ENCODE assay signal across 12 cellular contexts in the genomic region with DNA sequence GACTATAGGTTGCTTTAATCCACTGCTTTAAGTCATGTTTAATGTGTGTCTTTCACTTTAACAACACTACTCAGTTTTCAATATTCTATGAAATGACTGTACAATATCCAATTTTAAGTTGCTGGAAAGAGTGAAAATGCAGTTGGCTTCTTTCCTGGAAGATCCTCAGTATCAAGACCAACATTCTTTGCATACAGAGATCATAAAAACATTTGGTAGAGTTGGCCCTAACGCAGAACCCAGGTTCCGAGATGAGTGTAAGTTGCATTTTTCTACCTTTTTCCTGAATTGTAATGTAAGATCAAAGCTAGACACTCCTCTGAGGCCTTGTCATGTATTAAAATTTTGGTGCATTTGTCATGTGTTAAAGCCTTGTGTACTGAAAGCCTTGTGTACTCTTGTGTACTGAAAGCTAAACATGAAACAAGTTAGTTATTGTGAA. TPM values are rescaled to one million over a fixed set of nuclear protein-coding genes. Genes with fewer than 3 reads are reported as not detected.
DNase-seq lines count a peak whose midpoint lies in the region; ATAC-seq and TF ChIP-seq lines count a peak whose summit lies in the region.
"Had no signal": no experiment of that assay in that cellular context is flagged by ENCODE, and none has a peak within 500 bp of the region (broad histone marks: within the 10 kb centered on the region; RNA-seq: fewer than 3 reads in every experiment).

No MANE protein-coding gene starts in this region.

- TF ChIP-seq CTCF in RWPE2 (IDR thresholded peaks at IDR 0.05; ENCODE audit: poor library complexity, severe bottlenecking) (no peak), fibroblast of lung (conservative IDR thresholded peaks at IDR 0.05 in 1 of 2, IDR thresholded peaks at IDR 0.05 in 1 of 2; ENCODE audit: low read depth in 1 of 2, low read length in 2 of 2) (no peak), GM23338 (conservative IDR thresholded peaks at IDR 0.05; ENCODE audit: low read depth in 2 of 2) (no peak), gastrocnemius medialis (IDR thresholded peaks at IDR 0.05 in 4 of 5, conservative IDR thresholded peaks at IDR 0.05 in 1 of 5) (no peak)

- H3K9me3 Mint-ChIP-seq in activated T-cell treated with anti-CD3 and anti-CD28 coated beads, Interleukin-2, amount 50 U/mL, for 72 hours = no peaks in the 10 kb centered on the region
- no peaks in the 10 kb centered on the region for H3K9me3 Mint-ChIP-seq in stimulated activated effector memory CD8-positive, alpha-beta T cell treated with anti-CD3 and anti-CD28 coated beads, Interleukin-12 subunit alpha, Interleukin-12 subunit beta, amount 100 ng/mL, for 72 hours
- H3K9me3 Mint-ChIP-seq in GM23338 = no peaks in the 10 kb centered on the region

- H3K27me3 ChIP-seq in RWPE2 (ENCODE audit: insufficient read depth, poor library complexity, severe bottlenecking) (no peaks in the 10 kb centered on the region), fibroblast of lung (ENCODE audit: control insufficient read depth, insufficient read depth, low read length) (no peaks in the 10 kb centered on the region), GM23338 (ENCODE audit: insufficient read depth) (no peaks in the 10 kb centered on the region), gastrocnemius medialis (no peaks in the 10 kb centered on the region)
- H3K27me3 ChIP-seq: BE2C, gastroesophageal sphincter had no signal

- peaks cover 22% of the 10 kb centered on the region for H3K36me3 ChIP-seq in RWPE2 (ENCODE audit: low read depth)
- peaks cover 1% of the 10 kb centered on the region for H3K36me3 ChIP-seq in fibroblast of lung (ENCODE audit: control insufficient read depth, insufficient read depth, low read length)
- H3K36me3 ChIP-seq in GM23338 (ENCODE audit: insufficient read depth) = no peaks in the 10 kb centered on the region
- no peaks in the 10 kb centered on the region for H3K36me3 ChIP-seq in gastrocnemius medialis
- H3K36me3 ChIP-seq: BE2C had no signal

- H3K4me2 ChIP-seq in fibroblast of lung (ENCODE audit: extremely low read depth, insufficient read depth, low read length) (peak overlapping the region; percentile 86), GM23338 (no peak overlapping the region)

- H3K4me1 ChIP-seq in RWPE2 (ENCODE audit: insufficient read depth, poor library complexity, severe bottlenecking) (peaks cover 25% of the 10 kb centered on the region), fibroblast of lung (ENCODE audit: control insufficient read depth, extremely low read depth, insufficient read depth, low read length) (peaks cover 11% of the 10 kb centered on the region), GM23338 (ENCODE audit: insufficient read depth) (no peaks in the 10 kb centered on the region), gastrocnemius medialis (peaks cover 5 to 11% of the 10 kb centered on the region in 2 donors)
- H3K4me1 ChIP-seq: BE2C had no signal

- no peaks in the 10 kb centered on the region for H3K9me3 ChIP-seq in RWPE2 (ENCODE audit: severe bottlenecking)
- no peaks in the 10 kb centered on the region for H3K9me3 ChIP-seq in fibroblast of lung (ENCODE audit: control insufficient read depth, insufficient read depth, low read depth, low read length)
- no peaks in the 10 kb centered on the region for H3K9me3 ChIP-seq in gastrocnemius medialis
- H3K9me3 ChIP-seq: BE2C, gastroesophageal sphincter had no signal

- in situ Hi-C loops in gastrocnemius medialis (cut with MboI; ENCODE audit: low sequenced_read_pairs in 4 of 4) = loop anchor here in 1 of 4 donors (25.0 kb wide), 1 partner anchor 280 kb away; no protein-coding TSS in a partner anchor

- H4K20me1 ChIP-seq in fibroblast of lung (ENCODE audit: control insufficient read depth, extremely low read depth, insufficient read depth, low read length) = no peaks in the 10 kb centered on the region
- H4K20me1 ChIP-seq in GM23338 (replicated peaks; ENCODE audit: insufficient read depth) = no peaks in the 10 kb centered on the region

- H3K4me3 ChIP-seq in RWPE2 (ENCODE audit: severe bottlenecking) (no peak overlapping the region), fibroblast of lung (replicated peaks in 1 of 4; ENCODE audit: control extremely low read depth in 1 of 4, insufficient read depth in 1 of 4, low read depth in 3 of 4, low read length in 4 of 4) (peak overlapping the region in 3 of 4 experiments; percentile 8 to 24 (median 15)), GM23338 (no peak overlapping the region), gastrocnemius medialis (no peak overlapping the region)
- H3K4me3 ChIP-seq: gastroesophageal sphincter had no signal

- intact Hi-C loops in gastrocnemius medialis (cut with DNase I; ENCODE audit: low total_unique reads) = no loop called here

- no peak for DNase-seq in activated T-cell treated with anti-CD3 and anti-CD28 coated beads, Interleukin-2, amount 50 U/mL, for 72 hours
- DNase-seq in activated T-cell treated with anti-CD3 and anti-CD28 coated beads for 4 hours (no peak), RWPE2 (ENCODE audit: low spot score) (no peak), fibroblast of lung (ENCODE audit: low read depth in 2 of 2) (peak; percentile 67 to 91), GM23338 (ENCODE audit: low spot score) (no peak), gastrocnemius medialis (no peak)
- no peak for DNase-seq in stimulated activated effector memory CD8-positive, alpha-beta T cell treated with anti-CD3 and anti-CD28 coated beads, Interleukin-12 subunit alpha, Interleukin-12 subunit beta, amount 100 ng/mL, for 72 hours (ENCODE audit: low spot score in 2 of 2)
- no peak for DNase-seq in effector CD4-positive, alpha-beta T cell
- DNase-seq: activated CD4-positive, alpha-beta T cell treated with anti-CD3 and anti-CD28 coated beads, Interleukin-2, amount 50 U/mL, for 1 hour; BE2C; left ventricle myocardium superior had no signal

- H3K27ac ChIP-seq in RWPE2 (ENCODE audit: poor library complexity, severe bottlenecking) (peak overlapping the region; percentile 85), fibroblast of lung (ENCODE audit: insufficient read depth, low read length) (peak overlapping the region; percentile 23), GM23338 (ENCODE audit: low read depth) (no peak overlapping the region), gastrocnemius medialis (no peak overlapping the region)
- H3K27ac ChIP-seq: gastroesophageal sphincter had no signal

- H3K9me2 ChIP-seq in GM23338 (ENCODE audit: insufficient read depth) = no peaks in the 10 kb centered on the region

- H3K27ac Mint-ChIP-seq in activated T-cell treated with anti-CD3 and anti-CD28 coated beads, Interleukin-2, amount 50 U/mL, for 72 hours = no peak overlapping the region
- H3K27ac Mint-ChIP-seq in stimulated activated effector memory CD8-positive, alpha-beta T cell treated with anti-CD3 and anti-CD28 coated beads, Interleukin-12 subunit alpha, Interleukin-12 subunit beta, amount 100 ng/mL, for 72 hours = no peak overlapping the region
- no peak overlapping the region for H3K27ac Mint-ChIP-seq in GM23338

- H3K4me3 Mint-ChIP-seq in activated T-cell treated with anti-CD3 and anti-CD28 coated beads, Interleukin-2, amount 50 U/mL, for 72 hours = peak overlapping the region in 1 of 2 donors; percentile 8
- H3K4me3 Mint-ChIP-seq in stimulated activated effector memory CD8-positive, alpha-beta T cell treated with anti-CD3 and anti-CD28 coated beads, Interleukin-12 subunit alpha, Interleukin-12 subunit beta, amount 100 ng/mL, for 72 hours = no peak overlapping the region
- no peak overlapping the region for H3K4me3 Mint-ChIP-seq in GM23338

- no peaks in the 10 kb centered on the region for H3K27me3 Mint-ChIP-seq in activated T-cell treated with anti-CD3 and anti-CD28 coated beads, Interleukin-2, amount 50 U/mL, for 72 hours (ENCODE audit: low read depth)
- H3K27me3 Mint-ChIP-seq in GM23338 (ENCODE audit: insufficient read depth, low read depth, poor library complexity) = no peaks in the 10 kb centered on the region

- no peak overlapping the region for H2AFZ ChIP-seq in fibroblast of lung (ENCODE audit: low read length)
- no peak overlapping the region for H2AFZ ChIP-seq in GM23338

- H3K9ac ChIP-seq in fibroblast of lung (ENCODE audit: insufficient read depth, low read length) = no peak overlapping the region

- H3F3A ChIP-seq in GM23338 (replicated peaks; ENCODE audit: low read depth) = no peaks in the 10 kb centered on the region

- H3K79me2 ChIP-seq in fibroblast of lung (ENCODE audit: control insufficient read depth, insufficient read depth, low read length) (no peaks in the 10 kb centered on the region), GM23338 (replicated peaks; ENCODE audit: insufficient read depth) (no peaks in the 10 kb centered on the region)

- peaks cover 32% of the 10 kb centered on the region for H3K4me1 Mint-ChIP-seq in activated T-cell treated with anti-CD3 and anti-CD28 coated beads, Interleukin-2, amount 50 U/mL, for 72 hours (ENCODE audit: low read depth)
- H3K4me1 Mint-ChIP-seq in stimulated activated effector memory CD8-positive, alpha-beta T cell treated with anti-CD3 and anti-CD28 coated beads, Interleukin-12 subunit alpha, Interleukin-12 subunit beta, amount 100 ng/mL, for 72 hours = peaks cover 26% of the 10 kb centered on the region
- H3K4me1 Mint-ChIP-seq in GM23338 = peaks cover 5% of the 10 kb centered on the region; the same call in 2 of the 3 replicates

- peak; percentile 46 to 53 for ATAC-seq in activated T-cell treated with anti-CD3 and anti-CD28 coated beads, Interleukin-2, amount 50 U/mL, for 72 hours (replicated peaks in 1 of 2)
- ATAC-seq in RWPE2 (ENCODE audit: low read depth) (peak; percentile 55), GM23338 (no peak), gastrocnemius medialis (no peak)
- ATAC-seq in stimulated activated effector memory CD8-positive, alpha-beta T cell treated with anti-CD3 and anti-CD28 coated beads, Interleukin-12 subunit alpha, Interleukin-12 subunit beta, amount 100 ng/mL, for 72 hours = peak; percentile 67
- ATAC-seq: gastroesophageal sphincter, left ventricle myocardium superior had no signal

- peaks cover 1 to 7% of the 10 kb centered on the region in 2 donors for H3K36me3 Mint-ChIP-seq in activated T-cell treated with anti-CD3 and anti-CD28 coated beads, Interleukin-2, amount 50 U/mL, for 72 hours (ENCODE audit: insufficient read depth in 2 of 2)
- peaks cover 80% of the 10 kb centered on the region for H3K36me3 Mint-ChIP-seq in stimulated activated effector memory CD8-positive, alpha-beta T cell treated with anti-CD3 and anti-CD28 coated beads, Interleukin-12 subunit alpha, Interleukin-12 subunit beta, amount 100 ng/mL, for 72 hours
- peaks cover 20% of the 10 kb centered on the region; the same call in 2 of the 3 replicates for H3K36me3 Mint-ChIP-seq in GM23338 (ENCODE audit: low read depth)

- no peak for TF ChIP-seq POLR2A in gastrocnemius medialis (IDR thresholded peaks at IDR 0.05)

RNA-seq across cellular contexts. Expression of a gene that starts 42.9 kb away (rescaled TPM):
- total RNA-seq in activated T-cell treated with anti-CD3 and anti-CD28 coated beads, Interleukin-2, amount 50 U/mL, for 72 hours = 10 to 100 TPM in 1 of 2 donors, 1 to 10 TPM in 1; 5.4 to 13.7 TPM
- total RNA-seq in fibroblast of lung = 0.26 and 0.66 TPM in 2 replicates
- polyA plus RNA-seq in fibroblast of lung = 0.11 and 0.45 TPM in 2 replicates
- 0.20 and 0.40 TPM in 2 replicates for polyA plus RNA-seq in fibroblast of lung (2012)
- polyA minus RNA-seq in fibroblast of lung (ENCODE audit: low replicate concordance) = 2.9 TPM in 1 of 2 replicates, not detected in the other
- 7.3 and 25.4 TPM in 2 replicates for total RNA-seq in GM23338 (2014; rRNA removed; shearing (Covaris generic))
- 3.8 and 5.6 TPM in 2 replicates for polyA plus RNA-seq in GM23338 (2016; fragmentation: Nextera tagmentation; extraction: Ambion mirVana)
- 1 to 10 TPM in 3 of 4 donors, not detected in 1; 1.4 to 3.2 (median 1.8) TPM for total RNA-seq in gastrocnemius medialis

Comparison
In these comparisons a context has a peak if more than half of its experiments do, and no peak if none do; other contexts are left out.
1. ATAC-seq: peak in activated T-cell treated with anti-CD3 and anti-CD28 coated beads, Interleukin-2, amount 50 U/mL, for 72 hours (2 of 2), RWPE2 (single experiment) and stimulated activated effector memory CD8-positive, alpha-beta T cell treated with anti-CD3 and anti-CD28 coated beads, Interleukin-12 subunit alpha, Interleukin-12 subunit beta, amount 100 ng/mL, for 72 hours (single experiment); none in GM23338 (single experiment) and gastrocnemius medialis (0 of 2).
2. DNase-seq: peak in fibroblast of lung (2 of 2); none in activated T-cell treated with anti-CD3 and anti-CD28 coated beads, Interleukin-2, amount 50 U/mL, for 72 hours (0 of 2), activated T-cell treated with anti-CD3 and anti-CD28 coated beads for 4 hours (single experiment), RWPE2 (single experiment), stimulated activated effector memory CD8-positive, alpha-beta T cell treated with anti-CD3 and anti-CD28 coated beads, Interleukin-12 subunit alpha, Interleukin-12 subunit beta, amount 100 ng/mL, for 72 hours (0 of 2), GM23338 (single experiment), effector CD4-positive, alpha-beta T cell (single experiment) and gastrocnemius medialis (0 of 2).
3. H3K27ac ChIP-seq: peak in RWPE2 (single experiment) and fibroblast of lung (single experiment); none in GM23338 (single experiment) and gastrocnemius medialis (0 of 4).
4. H3K4me3 ChIP-seq: peak in fibroblast of lung (3 of 4); none in RWPE2 (single experiment), GM23338 (single experiment) and gastrocnemius medialis (0 of 4).